8 cellular contexts compared by ENCODE assay signal in the genomic region with DNA sequence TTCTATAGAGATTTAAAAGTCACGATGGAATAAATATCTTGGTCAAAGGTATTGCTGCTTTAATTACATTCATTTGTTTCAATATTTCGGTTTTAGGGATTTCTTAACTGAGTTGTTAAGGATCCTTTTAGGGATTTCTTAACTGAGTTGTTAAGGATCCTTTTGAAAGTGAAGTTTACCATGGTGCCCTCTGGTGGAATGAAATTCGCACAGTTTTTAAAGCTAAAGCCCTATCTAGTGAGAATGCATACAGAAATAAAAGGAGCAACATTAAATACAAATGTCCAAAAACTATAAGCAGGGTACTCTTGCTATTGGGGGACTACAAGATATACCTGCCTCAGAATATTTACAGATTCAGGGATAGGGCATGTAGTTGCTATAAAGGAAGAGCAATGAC.
A peak's percentile ranks its signal among the peaks of the same experiment; 100 is the strongest.
DNase-seq lines count a peak whose midpoint lies in the region; ATAC-seq, FAIRE-seq and TF ChIP-seq lines count a peak whose summit lies in the region.

No MANE protein-coding gene starts in this region.

- H3K4me3 Mint-ChIP-seq in osteocyte (ENCODE audit: unreplicated experiment): no peak overlapping the region

- H3K4me1 ChIP-seq in BE2C: peaks cover 45% of the 10 kb centered on the region

- no peaks in the 10 kb centered on the region for H3K4me1 Mint-ChIP-seq in osteocyte (ENCODE audit: unreplicated experiment)

- H3K36me3 Mint-ChIP-seq in osteocyte (ENCODE audit: unreplicated experiment): no peaks in the 10 kb centered on the region

- H3K27ac Mint-ChIP-seq in osteocyte (ENCODE audit: unreplicated experiment): no peak overlapping the region

- no peaks in the 10 kb centered on the region for H3K9me3 ChIP-seq in BE2C
- no peaks in the 10 kb centered on the region; the same call in 1 of the 2 replicates for H3K9me3 ChIP-seq in MG63

- H3K9me3 Mint-ChIP-seq in osteocyte (ENCODE audit: unreplicated experiment): no peaks in the 10 kb centered on the region

- H3K36me3 ChIP-seq in BE2C: no peaks in the 10 kb centered on the region
- H3K36me3 ChIP-seq in MG63: no peaks in the 10 kb centered on the region

- no peaks in the 10 kb centered on the region for H3K27me3 Mint-ChIP-seq in osteocyte (ENCODE audit: unreplicated experiment)

- FAIRE-seq in RCC 7860 (lab: Jason Lieb, UNC): peak; percentile 87

- TF ChIP-seq POLR2A in erythroblast (IDR thresholded peaks at IDR 0.05; ENCODE audit: low read length): no peak

- H3K27me3 ChIP-seq in BE2C: no peaks in the 10 kb centered on the region
- no peaks in the 10 kb centered on the region for H3K27me3 ChIP-seq in MG63

- DNase-seq in BE2C: peak; percentile 28
- peak; percentile 10 for DNase-seq in RCC 7860 (ENCODE audit: low spot score)
- peak; percentile 24 to 55 for DNase-seq in erythroblast (lab: John Stamatoyannopoulos, UW)
- DNase-seq in osteocyte (ENCODE audit: extremely low spot score, unreplicated experiment): no peak
- no peak for DNase-seq in MG63
- DNase-seq in activated T-cell treated with anti-CD3 and anti-CD28 coated beads, Interleukin-2, amount 50 U/mL, for 48 hours: no peak

- peak; percentile 66 for TF ChIP-seq CTCF in BE2C (IDR thresholded peaks at IDR 0.05; ENCODE audit: low read depth, low read length)
- TF ChIP-seq CTCF in GM12875 (IDR thresholded peaks at IDR 0.05; ENCODE audit: borderline replicate concordance, insufficient read depth, low read depth, low read length): peak; percentile 41; the same call in 1 of the 2 replicates
- peak; percentile 74 for TF ChIP-seq CTCF in osteocyte (IDR thresholded peaks at IDR 0.05)

- H3K4me3 ChIP-seq in BE2C (ENCODE audit: low read depth, low read length) (no peak overlapping the region), GM12875 (ENCODE audit: low read depth, low read length) (no peak overlapping the region), MG63 (no peak overlapping the region)

- ATAC-seq in GM21737 (IDR thresholded peaks at IDR 0.05; ENCODE audit: unreplicated experiment): no peak

Comparison
In these comparisons a context has a peak if more than half of its experiments do, and no peak if none do; other contexts are left out.
1. DNase-seq: peak in BE2C (single experiment), RCC 7860 (single experiment) and erythroblast (2 of 2); none in osteocyte (single experiment), MG63 (single experiment) and activated T-cell treated with anti-CD3 and anti-CD28 coated beads, Interleukin-2, amount 50 U/mL, for 48 hours (0 of 2).
2. Peak in every context shown above with its lines, with median percentiles within 50 percentile points of each other: CTCF ChIP-seq.